ENCODE assay signal across 1 cellular context in genomic region chr7:36970551-36971514, GRCh38.
TF ChIP-seq lines count a peak whose summit lies in the region.

No MANE protein-coding gene starts in this region.

TF ChIP-seq in HepG2, 621 proteins besides CTCF, POLR2A, EP300 and RAD21 (continued from another document and continues in another):
- TF ChIP-seq BATF2 (CRISPR knock-in tag; IDR thresholded peaks at IDR 0.05) (no peak), KLF9 (CRISPR knock-in tag; IDR thresholded peaks at IDR 0.05; ENCODE audit: low read depth) (no peak), ZNF670 (CRISPR knock-in tag; IDR thresholded peaks at IDR 0.05; ENCODE audit: borderline replicate concordance) (no peak), ZFP36 (IDR thresholded peaks at IDR 0.05; ENCODE audit: borderline replicate concordance, low read depth, low read length, partially characterized antibody) (no peak), FOSL2 (CRISPR knock-in tag; IDR thresholded peaks at IDR 0.05) (0 out of 2 replicates have a peak, but pooled peaks have one; percentile 6), MYPOP (CRISPR knock-in tag; IDR thresholded peaks at IDR 0.05) (0 out of 2 replicates have a peak, but pooled peaks have one; percentile 20), MED13 (CRISPR knock-in tag; IDR thresholded peaks at IDR 0.05) (no peak), ZNF556 (CRISPR knock-in tag; IDR thresholded peaks at IDR 0.05; ENCODE audit: borderline replicate concordance) (peak; percentile 63; the same call in 1 of the 2 replicates), POGZ (CRISPR knock-in tag; IDR thresholded peaks at IDR 0.05) (peak; percentile 29; the same call in 1 of the 2 replicates), CHD4 (IDR thresholded peaks at IDR 0.05; ENCODE audit: borderline replicate concordance, low read length) (peak; percentile 59; the same call in 1 of the 2 replicates), CEBPB (IDR thresholded peaks at IDR 0.05; ENCODE audit: borderline replicate concordance, low read depth, low read length) (peak; percentile 69; the same call in 1 of the 2 replicates), ZNF280D (CRISPR knock-in tag; IDR thresholded peaks at IDR 0.05) (0 out of 2 replicates have a peak, but pooled peaks have one; percentile 65), ZBTB39 (CRISPR knock-in tag; IDR thresholded peaks at IDR 0.05) (0 out of 2 replicates have a peak, but pooled peaks have one; percentile 23), ZBTB7A (CRISPR knock-in tag; IDR thresholded peaks at IDR 0.05) (no peak), AFF4 (CRISPR knock-in tag; IDR thresholded peaks at IDR 0.05) (no peak), NFYB (CRISPR knock-in tag; IDR thresholded peaks at IDR 0.05) (no peak), DR1 (CRISPR knock-in tag; IDR thresholded peaks at IDR 0.05) (no peak), ONECUT2 (CRISPR knock-in tag; IDR thresholded peaks at IDR 0.05) (no peak), EED (CRISPR knock-in tag; IDR thresholded peaks at IDR 0.05) (no peak), SMAD3 (CRISPR knock-in tag; IDR thresholded peaks at IDR 0.05) (no peak), ZNF484 (CRISPR knock-in tag; IDR thresholded peaks at IDR 0.05; ENCODE audit: borderline replicate concordance, low read depth) (no peak), FOXA1 (IDR thresholded peaks at IDR 0.05) (no peak), FOXA1 (CRISPR knock-in tag; IDR thresholded peaks at IDR 0.05) (no peak), ZBTB21 (CRISPR knock-in tag; IDR thresholded peaks at IDR 0.05) (no peak), ZNF580 (CRISPR knock-in tag; IDR thresholded peaks at IDR 0.05; ENCODE audit: borderline replicate concordance, low read depth) (no peak), TRIM24 (CRISPR knock-in tag; IDR thresholded peaks at IDR 0.05) (no peak), ATF1 (CRISPR knock-in tag; IDR thresholded peaks at IDR 0.05) (no peak), ZKSCAN8 (CRISPR knock-in tag; IDR thresholded peaks at IDR 0.05; ENCODE audit: borderline replicate concordance) (no peak), SATB2 (CRISPR knock-in tag; IDR thresholded peaks at IDR 0.05) (no peak), ZNF18 (CRISPR knock-in tag; IDR thresholded peaks at IDR 0.05; ENCODE audit: insufficient replicate concordance) (peak; percentile 14), ZBTB42 (CRISPR knock-in tag; IDR thresholded peaks at IDR 0.05) (0 out of 2 replicates have a peak, but pooled peaks have one; percentile 30), PRDM10 (CRISPR knock-in tag; IDR thresholded peaks at IDR 0.05; ENCODE audit: low read depth) (no peak), ZBTB20 (CRISPR knock-in tag; IDR thresholded peaks at IDR 0.05; ENCODE audit: borderline replicate concordance, low read depth) (no peak), ZBTB2 (CRISPR knock-in tag; IDR thresholded peaks at IDR 0.05; ENCODE audit: low read depth) (no peak), ZNF563 (CRISPR knock-in tag; IDR thresholded peaks at IDR 0.05) (no peak), BRD4 (CRISPR knock-in tag; IDR thresholded peaks at IDR 0.05) (peak; percentile 27; the same call in 1 of the 2 replicates), HOXD1 (CRISPR knock-in tag; IDR thresholded peaks at IDR 0.05) (no peak), ETV5 (CRISPR knock-in tag; IDR thresholded peaks at IDR 0.05; ENCODE audit: borderline replicate concordance) (no peak), DRAP1 (CRISPR knock-in tag; IDR thresholded peaks at IDR 0.05) (no peak), RFXANK (CRISPR knock-in tag; IDR thresholded peaks at IDR 0.05) (no peak), ZNF652 (CRISPR knock-in tag; IDR thresholded peaks at IDR 0.05; ENCODE audit: borderline replicate concordance, low read depth) (no peak), SOX13 (IDR thresholded peaks at IDR 0.05) (no peak), SOX13 (CRISPR knock-in tag; conservative IDR thresholded peaks at IDR 0.05 in 1 of 2, IDR thresholded peaks at IDR 0.05 in 1 of 2) (peak in 1 of 2 experiments; percentile 32; a peak in 1 of 4 replicates), FOXC1 (CRISPR knock-in tag; IDR thresholded peaks at IDR 0.05; ENCODE audit: borderline replicate concordance) (no peak), ZNF10 (CRISPR knock-in tag; IDR thresholded peaks at IDR 0.05; ENCODE audit: borderline replicate concordance, low read depth) (no peak), TEAD3 (CRISPR knock-in tag; optimal IDR thresholded peaks at IDR 0.05; ENCODE audit: borderline replicate concordance) (peak; percentile 56)
